ENCODE assay signal across 13 cellular contexts in the genomic region with DNA sequence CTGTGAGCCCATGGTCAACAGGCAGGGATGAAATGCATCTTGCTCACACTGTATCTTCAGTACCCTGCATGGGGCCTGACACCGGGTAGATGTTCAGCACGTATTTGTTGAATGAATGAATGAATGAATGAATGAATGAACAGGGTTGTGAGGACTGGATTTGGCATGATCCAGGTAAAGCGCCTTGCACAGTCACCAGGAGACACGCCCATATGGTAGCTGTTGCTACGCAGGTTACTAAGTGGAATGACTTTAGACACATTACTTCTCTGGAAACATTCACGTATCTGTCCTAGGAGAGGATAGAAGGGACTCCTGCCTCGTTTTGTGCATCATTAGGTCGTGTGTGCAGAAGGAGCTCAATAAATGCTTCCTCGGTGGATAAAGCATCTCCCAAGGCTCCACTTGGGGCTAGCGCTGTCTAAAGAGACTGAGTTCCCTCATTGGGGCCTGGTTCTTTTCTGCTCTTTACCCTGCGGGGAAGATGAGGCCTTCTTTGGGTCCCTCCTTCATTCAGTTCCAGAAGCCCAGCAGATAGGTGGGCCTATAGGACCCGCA. TPM values are rescaled to one million over a fixed set of nuclear protein-coding genes. Genes with fewer than 3 reads are reported as not detected.
DNase-seq lines count a peak whose midpoint lies in the region; ATAC-seq, FAIRE-seq and TF ChIP-seq lines count a peak whose summit lies in the region.
"Had no signal": no experiment of that assay in that cellular context is flagged by ENCODE, and none has a peak within 500 bp of the region (broad histone marks: within the 10 kb centered on the region; RNA-seq: fewer than 3 reads in every experiment).

No MANE protein-coding gene starts in this region.

- TF ChIP-seq POLR2A in K562 (conservative IDR thresholded peaks at IDR 0.05): no peak

- DNase-seq in right cardiac atrium: no peak
- DNase-seq in Right ventricle myocardium inferior (ENCODE audit: missing footprints): no peak
- peak in 1 of 4 experiments; percentile 17 for DNase-seq in K562 (ENCODE audit: extremely low read depth in 1 of 4, low spot score in 3 of 4)
- DNase-seq in naive B cell: no peak
- no peak for DNase-seq in effector CD8-positive, alpha-beta T cell (lab: John Stamatoyannopoulos, UW)
- no peak for DNase-seq in foreskin melanocyte
- DNase-seq in HuH-7 (ENCODE audit: low spot score): no peak
- DNase-seq: activated CD4-positive, alpha-beta T cell treated with anti-CD3 and anti-CD28 coated beads for 1 hour; cortex of kidney; KBM-7; NK-92 treated with Interleukin-12 subunit alpha and Interleukin-12 subunit beta, amount 100 ng/mL, for 24 hours had no signal

- no peaks in the 10 kb centered on the region for H3K9me1 ChIP-seq in K562 (ENCODE audit: control insufficient read depth, insufficient read depth, low read length)

- no peak for FAIRE-seq in K562 (lab: Jason Lieb, UNC)
- FAIRE-seq: keratinocyte had no signal

- H3K27me3 ChIP-seq in right cardiac atrium (ENCODE audit: control insufficient read depth, insufficient read depth) (no peaks in the 10 kb centered on the region), K562 (ENCODE audit: control insufficient read depth in 2 of 2, insufficient read depth in 2 of 2, low read length in 2 of 2) (peaks cover 22 to 28% of the 10 kb centered on the region in 2 experiments)

- TF ChIP-seq CTCF in K562 (IDR thresholded peaks at IDR 0.05 in 2 of 3, conservative IDR thresholded peaks at IDR 0.05 in 1 of 3; ENCODE audit: insufficient read depth in 2 of 3, low read depth in 1 of 3, low read length in 3 of 3): no peak

- WGBS in right cardiac atrium: 83% methylated on average over 12 of the region's 12 CpGs
- 53% methylated on average over 12 of the region's 12 CpGs for WGBS in K562 (ENCODE audit: insufficient coverage, low coverage, missing lambda C conversion rate)

- intact Hi-C loops in right cardiac atrium (cut with DNase I): no loop called here
- intact Hi-C loops in Right ventricle myocardium inferior (cut with DNase I): no loop called here
- intact Hi-C loops in K562 (cut with micrococcal nuclease): no loop called here

- H3K9me3 Mint-ChIP-seq in naive B cell: no peaks in the 10 kb centered on the region

- H3K4me2 ChIP-seq in K562 (ENCODE audit: insufficient read depth, low read length): no peak overlapping the region

- H3K9me3 ChIP-seq in right cardiac atrium (ENCODE audit: control insufficient read depth, low read length): no peaks in the 10 kb centered on the region
- H3K9me3 ChIP-seq in K562 (replicated peaks; ENCODE audit: control insufficient read depth, insufficient read depth, low read depth, low read length): no peaks in the 10 kb centered on the region

- POLR2A ChIA-PET in K562 (lab: Yijun Ruan, JAX): interaction anchor here (0.8 to 1.5 kb wide), 4 partner anchors 9 to 318 kb away, joined by 3 read pairs; no protein-coding TSS in a partner anchor

- in situ Hi-C loops in K562 (cut with MboI): no loop called here

- H3K9ac ChIP-seq in K562 (ENCODE audit: insufficient read depth in 1 of 2, low read depth in 2 of 2, low read length in 2 of 2): peak overlapping the region in 1 of 2 experiments; percentile 66; a peak in 1 of 4 replicates

- H3K4me1 Mint-ChIP-seq in naive B cell: peaks cover 12 to 15% (median 14%) of the 10 kb centered on the region in 3 donors

- H3K4me3 ChIP-seq in right cardiac atrium (ENCODE audit: low read length) (peak overlapping the region; percentile 89), K562 (no peak overlapping the region)

- no peak for TF ChIP-seq EP300 in K562 (IDR thresholded peaks at IDR 0.05; ENCODE audit: low read length)

- no peak overlapping the region for H3K27ac ChIP-seq in right cardiac atrium (ENCODE audit: low read length)
- no peak overlapping the region for H3K27ac ChIP-seq in K562 (ENCODE audit: extremely low read depth, low read depth, low read length)

- no peak for TF ChIP-seq RAD21 in K562 (CRISPR knock-in tag; conservative IDR thresholded peaks at IDR 0.05 in 1 of 2, IDR thresholded peaks at IDR 0.05 in 1 of 2)

- no peak overlapping the region for H3K27ac Mint-ChIP-seq in naive B cell

- peak overlapping the region; percentile 60 for H2AFZ ChIP-seq in K562 (ENCODE audit: low read depth, low read length)

- no peaks in the 10 kb centered on the region for H3K4me1 ChIP-seq in right cardiac atrium (ENCODE audit: control insufficient read depth, insufficient read depth, low read length)
- H3K4me1 ChIP-seq in K562 (replicated peaks in 1 of 2; ENCODE audit: control insufficient read depth in 2 of 2, insufficient read depth in 2 of 2, low read length in 2 of 2): peaks cover 3 to 25% of the 10 kb centered on the region in 2 experiments; a peak in 3 of 5 replicates

- H3K36me3 ChIP-seq in K562 (ENCODE audit: control insufficient read depth, insufficient read depth, low read length): no peaks in the 10 kb centered on the region

- CTCF ChIA-PET in K562 (lab: Yijun Ruan, JAX; ENCODE audit: low intra/inter-chr PET ratio): no interaction called here

- H3K4me3 Mint-ChIP-seq in naive B cell: peak overlapping the region; percentile 18 to 90 (median 82)

- H4K20me1 ChIP-seq in K562 (replicated peaks; ENCODE audit: control insufficient read depth, insufficient read depth, low read length): 0 out of 2 replicates have a peak, but pooled peaks cover 12% of the 10 kb centered on the region

- no TSS peak for BruUV-seq in K562 (replicated peaks; lab: Mats Ljungman, UMichigan)

- ATAC-seq in right cardiac atrium (no peak), Right ventricle myocardium inferior (no peak), K562 (no peak), naive B cell (ENCODE audit: low read depth in 2 of 2) (no peak), GM21381 (IDR thresholded peaks at IDR 0.05; ENCODE audit: unreplicated experiment) (no peak)

- peaks cover 25 to 44% (median 29%) of the 10 kb centered on the region in 3 donors for H3K27me3 Mint-ChIP-seq in naive B cell

- peaks cover 0 to 8% of the 10 kb centered on the region in 2 donors for H3K36me3 Mint-ChIP-seq in naive B cell

- H3K79me2 ChIP-seq in K562 (ENCODE audit: control insufficient read depth, insufficient read depth, low read length): no peaks in the 10 kb centered on the region

TF ChIP-seq in K562, 482 proteins besides CTCF, POLR2A, EP300 and RAD21:
- TF ChIP-seq HNRNPL (IDR thresholded peaks at IDR 0.05; ENCODE audit: low read depth, low read length) (no peak), ZNF24 (IDR thresholded peaks at IDR 0.05) (peak; percentile 95), ZKSCAN8 (CRISPR knock-in tag; IDR thresholded peaks at IDR 0.05) (peak; percentile 82), ZBTB33 (CRISPR knock-in tag; IDR thresholded peaks at IDR 0.05) (peak; percentile 54; the same call in 1 of the 2 replicates), ZBTB8A (IDR thresholded peaks at IDR 0.05; ENCODE audit: partially characterized antibody) (no peak)

RNA-seq across cellular contexts. Expression of gene NDUFS5, which starts 54.2 kb away (rescaled TPM):
- total RNA-seq in right cardiac atrium (100 to 1,000 TPM; 466 to 643 (median 510) TPM), Right ventricle myocardium inferior (776 TPM), K562 (2014; rRNA removed) (1,178 and 1,281 TPM in 2 replicates), K562 (2014; rRNA removed; fragmentation: Illumina TruSeq; extraction: Trizol) (1,116 and 1,227 TPM in 2 replicates), K562 (2015; rRNA removed; fragmentation: Illumina TruSeq; extraction: Trizol) (976 and 1,027 TPM in 2 replicates), K562 (2021) (499 and 523 TPM in 2 replicates)
- polyA plus RNA-seq in right cardiac atrium (2,285 TPM), K562 (2011; rRNA removed) (839 and 1,074 TPM in 2 replicates), K562 (2014; fragmentation: Illumina TruSeq; extraction: Trizol) (1,614 and 1,625 TPM in 2 replicates), K562 (2014; fragmentation: Nextera tagmentation; extraction: Ambion mirVana) (1,000 to 10,000 TPM; 2,515 to 2,737 TPM), K562 (2014; rRNA removed) (1,487 and 1,540 TPM in 2 replicates), naive B cell (ENCODE audit: low read depth in 6 of 6) (100 to 1,000 TPM; 232 to 288 (median 258) TPM)
- 66.1 and 87.1 TPM in 2 replicates for total RNA-seq in K562 (2011; cell fraction: chromatin; rRNA removed; ENCODE audit: low replicate concordance)
- 111 and 135 TPM in 2 replicates for total RNA-seq in K562 (2011; cell fraction: nucleolus; rRNA removed)
- 140 and 150 TPM in 2 replicates for total RNA-seq in K562 (2011; cell fraction: nucleoplasm; rRNA removed)
- 254 and 811 TPM in 2 replicates for polyA plus RNA-seq in K562 (2011; cell fraction: cytosol; rRNA removed)
- 160 and 368 TPM in 2 replicates for polyA plus RNA-seq in K562 (2011; cell fraction: nucleus; rRNA removed)
- 421 and 1,566 TPM in 2 replicates for polyA plus RNA-seq in K562 (2012)
- 775 and 778 TPM in 2 replicates for polyA minus RNA-seq in K562 (2011; rRNA and poly(A)+ RNA removed)
- polyA minus RNA-seq in K562 (2011; cell fraction: cytosol; rRNA and poly(A)+ RNA removed): 126 and 154 TPM in 2 replicates
- 43.4 and 90.9 TPM in 2 replicates for polyA minus RNA-seq in K562 (2011; cell fraction: nucleus; rRNA and poly(A)+ RNA removed)
